ENCODE assay signal across 13 cellular contexts in the genomic region with DNA sequence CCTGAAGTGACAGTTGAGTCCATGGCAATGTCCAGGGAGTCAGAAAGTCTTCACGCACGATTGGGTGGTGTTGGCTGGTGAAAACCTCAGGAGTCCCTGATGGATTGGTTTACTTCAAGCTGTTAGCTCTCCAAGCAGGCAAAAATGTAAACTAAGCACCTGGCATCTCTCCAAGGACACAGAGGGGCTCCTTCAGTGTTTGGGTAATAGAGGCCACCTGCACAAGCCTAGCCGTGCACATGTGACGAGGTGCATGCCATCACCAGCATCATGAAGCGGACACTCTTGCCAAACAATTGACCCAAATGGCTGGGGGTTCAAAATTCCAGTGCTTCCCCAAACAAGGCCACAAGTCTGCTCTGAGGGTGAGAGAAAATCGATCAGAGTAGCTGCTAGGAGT. TPM values are rescaled to one million over a fixed set of nuclear protein-coding genes. Genes with fewer than 3 reads are reported as not detected.
A peak's percentile ranks its signal among the peaks of the same experiment; 100 is the strongest.
DNase-seq lines count a peak whose midpoint lies in the region; ATAC-seq lines count a peak whose summit lies in the region.
"Had no signal": no experiment of that assay in that cellular context is flagged by ENCODE, and none has a peak within 500 bp of the region (broad histone marks: within the 10 kb centered on the region; RNA-seq: fewer than 3 reads in every experiment).

No MANE protein-coding gene starts in this region.

- peak overlapping the region; percentile 97 for H3K27ac Mint-ChIP-seq in activated T-cell treated with anti-CD3 and anti-CD28 coated beads, Interleukin-2, amount 50 U/mL, for 24 hours
- peak overlapping the region; percentile 98 for H3K27ac Mint-ChIP-seq in activated CD8-positive, alpha-beta T cell treated with anti-CD3 and anti-CD28 coated beads, Interleukin-2, amount 10 ng/mL, durations not matched to agents 7 days and 5 days

- peaks cover 81% of the 10 kb centered on the region for H3K4me1 Mint-ChIP-seq in activated T-cell treated with anti-CD3 and anti-CD28 coated beads, Interleukin-2, amount 50 U/mL, for 24 hours (ENCODE audit: low read depth)
- peaks cover 35% of the 10 kb centered on the region for H3K4me1 Mint-ChIP-seq in activated CD8-positive, alpha-beta T cell treated with anti-CD3 and anti-CD28 coated beads, Interleukin-2, amount 10 ng/mL, durations not matched to agents 7 days and 5 days (ENCODE audit: low read depth)

- POLR2A ChIA-PET in activated CD8-positive, alpha-beta T cell treated with anti-CD3 and anti-CD28 coated beads, Interleukin-2, amount 10 ng/mL, durations not matched to agents 7 days and 5 days (lab: Charles Lee) = interaction anchor here (1.5 kb wide), 1 partner anchor 616 kb away, joined by 3 read pairs; a partner anchor contains a TSS

- no peaks in the 10 kb centered on the region for H3K27me3 Mint-ChIP-seq in activated T-cell treated with anti-CD3 and anti-CD28 coated beads, Interleukin-2, amount 50 U/mL, for 24 hours
- H3K27me3 Mint-ChIP-seq in activated CD8-positive, alpha-beta T cell treated with anti-CD3 and anti-CD28 coated beads, Interleukin-2, amount 10 ng/mL, durations not matched to agents 7 days and 5 days (ENCODE audit: low read depth) = no peaks in the 10 kb centered on the region

- no peak for DNase-seq in activated T-cell treated with anti-CD3 and anti-CD28 coated beads, Interleukin-2, amount 50 U/mL, for 24 hours
- no peak for DNase-seq in activated T-cell treated with anti-CD3 and anti-CD28 coated beads, Interleukin-2, amount 50 U/mL, for 1 hour
- DNase-seq in NCI-H128 (lab: John Stamatoyannopoulos, UW; ENCODE audit: unreplicated experiment) (peak; percentile 45), smooth muscle cell of the brain vasculature (ENCODE audit: low read depth, low spot score) (peak; percentile 72), SKM-1 treated with dmso at 0.1 percent for 144 hours (lab: John Stamatoyannopoulos, UW; ENCODE audit: unreplicated experiment) (no peak), Ammon's horn (ENCODE audit: low spot score) (no peak)
- no peak for DNase-seq in activated CD8-positive, alpha-beta T cell treated with anti-CD3 and anti-CD28 coated beads, Interleukin-2, amount 10 ng/mL, durations not matched to agents 7 days and 5 days
- DNase-seq: activated CD8-positive, alpha-beta memory T cell treated with anti-CD3 and anti-CD28 coated beads, Interleukin-2, amount 50 U/mL, for 4 hours; cerebellar nuclear complex; left ventricle myocardium inferior; PC-3; stimulated activated CD4-positive, alpha-beta T cell treated with anti-CD3 and anti-CD28 coated beads, Interleukin-2, amount 100 ng/mL, for 24 hours had no signal

- H3K36me3 Mint-ChIP-seq in activated T-cell treated with anti-CD3 and anti-CD28 coated beads, Interleukin-2, amount 50 U/mL, for 24 hours (ENCODE audit: low read depth) = peaks cover 62% of the 10 kb centered on the region
- H3K36me3 Mint-ChIP-seq in activated CD8-positive, alpha-beta T cell treated with anti-CD3 and anti-CD28 coated beads, Interleukin-2, amount 10 ng/mL, durations not matched to agents 7 days and 5 days (ENCODE audit: low read depth) = peaks cover 24% of the 10 kb centered on the region

- no peak for ATAC-seq in activated CD8-positive, alpha-beta T cell treated with anti-CD3 and anti-CD28 coated beads, Interleukin-2, amount 10 ng/mL, durations not matched to agents 7 days and 5 days
- ATAC-seq in GM18868 (IDR thresholded peaks at IDR 0.05; ENCODE audit: unreplicated experiment) = no peak
- ATAC-seq: PC-3 had no signal

- CTCF ChIA-PET in activated CD8-positive, alpha-beta T cell treated with anti-CD3 and anti-CD28 coated beads, Interleukin-2, amount 10 ng/mL, durations not matched to agents 7 days and 5 days (lab: Charles Lee) = interaction anchor here (1.3 kb wide), 2 partner anchors 10 to 12 kb away, joined by 4 to 6 read pairs; no protein-coding TSS in a partner anchor

- peak overlapping the region; percentile 95 for H3K4me3 Mint-ChIP-seq in activated T-cell treated with anti-CD3 and anti-CD28 coated beads, Interleukin-2, amount 50 U/mL, for 24 hours
- H3K4me3 Mint-ChIP-seq in activated CD8-positive, alpha-beta T cell treated with anti-CD3 and anti-CD28 coated beads, Interleukin-2, amount 10 ng/mL, durations not matched to agents 7 days and 5 days = peak overlapping the region; percentile 98

- H3K9me3 Mint-ChIP-seq in activated T-cell treated with anti-CD3 and anti-CD28 coated beads, Interleukin-2, amount 50 U/mL, for 24 hours = no peaks in the 10 kb centered on the region
- no peaks in the 10 kb centered on the region for H3K9me3 Mint-ChIP-seq in activated CD8-positive, alpha-beta T cell treated with anti-CD3 and anti-CD28 coated beads, Interleukin-2, amount 10 ng/mL, durations not matched to agents 7 days and 5 days (ENCODE audit: insufficient read depth)

RNA-seq across cellular contexts. Expression of a gene that starts 1.8 kb away (rescaled TPM):
- 10 to 100 TPM; 24.0 to 24.3 TPM for total RNA-seq in activated CD8-positive, alpha-beta T cell treated with anti-CD3 and anti-CD28 coated beads, Interleukin-2, amount 10 ng/mL, durations not matched to agents 7 days and 5 days
- total RNA-seq: PC-3 had no signal

Comparison
In these comparisons a context has a peak if more than half of its experiments do, and no peak if none do; other contexts are left out.
1. DNase-seq: peak in NCI-H128 (single experiment) and smooth muscle cell of the brain vasculature (single experiment); none in activated T-cell treated with anti-CD3 and anti-CD28 coated beads, Interleukin-2, amount 50 U/mL, for 24 hours (single experiment), activated T-cell treated with anti-CD3 and anti-CD28 coated beads, Interleukin-2, amount 50 U/mL, for 1 hour (single experiment), activated CD8-positive, alpha-beta T cell treated with anti-CD3 and anti-CD28 coated beads, Interleukin-2, amount 10 ng/mL, durations not matched to agents 7 days and 5 days (single experiment), SKM-1 treated with dmso at 0.1 percent for 144 hours (single experiment) and Ammon's horn (single experiment).